Comparison of ENCODE assay signal across 1 cellular context in the genomic region with DNA sequence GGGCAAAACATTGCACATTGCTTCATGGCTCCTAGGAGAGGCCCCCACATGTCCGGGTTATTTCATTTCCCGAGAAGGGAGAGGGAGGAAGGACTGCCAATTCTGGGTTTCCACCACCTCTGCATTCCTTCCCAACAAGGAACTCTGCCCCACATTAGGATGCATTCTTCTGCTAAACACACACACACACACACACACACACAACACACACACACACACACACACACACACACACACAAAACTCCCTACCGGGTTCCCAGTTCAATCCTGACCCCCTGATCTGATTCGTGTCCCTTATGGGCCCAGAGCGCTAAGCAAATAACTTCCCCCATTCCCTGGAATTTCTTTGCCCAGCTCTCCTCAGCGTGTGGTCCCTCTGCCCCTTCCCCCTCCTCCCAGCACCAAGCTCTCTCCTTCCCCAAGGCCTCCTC.
A peak's percentile ranks its signal among the peaks of the same experiment; 100 is the strongest.
TF ChIP-seq lines count a peak whose summit lies in the region.

No MANE protein-coding gene starts in this region.

TF ChIP-seq in HEK293, 187 proteins besides CTCF, POLR2A, EP300 and RAD21 (continued from another document):
- no peak for TF ChIP-seq YY1 (tag by site-specific recombination; IDR thresholded peaks at IDR 0.05)
- TF ChIP-seq, protein P1, sequence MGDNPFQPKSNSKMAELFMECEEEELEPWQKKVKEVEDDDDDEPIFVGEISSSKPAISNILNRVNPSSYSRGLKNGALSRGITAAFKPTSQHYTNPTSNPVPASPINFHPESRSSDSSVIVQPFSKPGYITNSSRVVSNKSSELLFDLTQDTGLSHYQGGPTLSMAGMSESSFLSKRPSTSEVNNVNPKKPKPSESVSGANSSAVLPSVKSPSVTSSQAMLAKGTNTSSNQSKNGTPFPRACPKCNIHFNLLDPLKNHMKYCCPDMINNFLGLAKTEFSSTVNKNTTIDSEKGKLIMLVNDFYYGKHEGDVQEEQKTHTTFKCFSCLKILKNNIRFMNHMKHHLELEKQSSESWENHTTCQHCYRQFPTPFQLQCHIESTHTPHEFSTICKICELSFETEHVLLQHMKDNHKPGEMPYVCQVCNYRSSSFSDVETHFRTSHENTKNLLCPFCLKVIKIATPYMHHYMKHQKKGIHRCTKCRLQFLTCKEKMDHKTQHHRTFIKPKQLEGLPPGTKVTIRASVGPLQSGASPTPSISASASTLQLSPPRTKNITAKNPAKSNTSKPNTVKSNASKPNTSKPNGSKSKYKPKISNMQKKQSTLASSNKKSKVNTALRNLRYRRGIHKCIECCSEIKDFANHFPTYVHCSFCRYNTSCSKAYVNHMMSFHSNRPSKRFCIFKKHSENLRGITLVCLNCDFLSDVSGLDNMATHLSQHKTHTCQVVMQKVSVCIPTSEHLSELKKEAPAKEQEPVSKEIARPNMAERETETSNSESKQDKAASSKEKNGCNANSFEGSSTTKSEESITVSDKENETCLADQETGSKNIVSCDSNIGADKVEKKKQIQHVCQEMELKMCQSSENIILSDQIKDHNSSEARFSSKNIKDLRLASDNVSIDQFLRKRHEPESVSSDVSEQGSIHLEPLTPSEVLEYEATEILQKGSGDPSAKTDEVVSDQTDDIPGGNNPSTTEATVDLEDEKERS (tag by site-specific recombination; IDR thresholded peaks at IDR 0.05) = no peak
- TF ChIP-seq ZNF843 (tag by site-specific recombination; IDR thresholded peaks at IDR 0.05) = no peak
- TF ChIP-seq ZNF366 (tag by site-specific recombination; conservative IDR thresholded peaks at IDR 0.05) = no peak
- no peak for TF ChIP-seq SETDB1 (IDR thresholded peaks at IDR 0.05; ENCODE audit: insufficient read length, low read length)
- TF ChIP-seq ZIC2 (tag by site-specific recombination; IDR thresholded peaks at IDR 0.05) = peak; percentile 42
- no peak for TF ChIP-seq ZNF473 (tag by site-specific recombination; IDR thresholded peaks at IDR 0.05)
- no peak for TF ChIP-seq ZNF629 (tag by site-specific recombination; IDR thresholded peaks at IDR 0.05)
- TF ChIP-seq, protein P2, sequence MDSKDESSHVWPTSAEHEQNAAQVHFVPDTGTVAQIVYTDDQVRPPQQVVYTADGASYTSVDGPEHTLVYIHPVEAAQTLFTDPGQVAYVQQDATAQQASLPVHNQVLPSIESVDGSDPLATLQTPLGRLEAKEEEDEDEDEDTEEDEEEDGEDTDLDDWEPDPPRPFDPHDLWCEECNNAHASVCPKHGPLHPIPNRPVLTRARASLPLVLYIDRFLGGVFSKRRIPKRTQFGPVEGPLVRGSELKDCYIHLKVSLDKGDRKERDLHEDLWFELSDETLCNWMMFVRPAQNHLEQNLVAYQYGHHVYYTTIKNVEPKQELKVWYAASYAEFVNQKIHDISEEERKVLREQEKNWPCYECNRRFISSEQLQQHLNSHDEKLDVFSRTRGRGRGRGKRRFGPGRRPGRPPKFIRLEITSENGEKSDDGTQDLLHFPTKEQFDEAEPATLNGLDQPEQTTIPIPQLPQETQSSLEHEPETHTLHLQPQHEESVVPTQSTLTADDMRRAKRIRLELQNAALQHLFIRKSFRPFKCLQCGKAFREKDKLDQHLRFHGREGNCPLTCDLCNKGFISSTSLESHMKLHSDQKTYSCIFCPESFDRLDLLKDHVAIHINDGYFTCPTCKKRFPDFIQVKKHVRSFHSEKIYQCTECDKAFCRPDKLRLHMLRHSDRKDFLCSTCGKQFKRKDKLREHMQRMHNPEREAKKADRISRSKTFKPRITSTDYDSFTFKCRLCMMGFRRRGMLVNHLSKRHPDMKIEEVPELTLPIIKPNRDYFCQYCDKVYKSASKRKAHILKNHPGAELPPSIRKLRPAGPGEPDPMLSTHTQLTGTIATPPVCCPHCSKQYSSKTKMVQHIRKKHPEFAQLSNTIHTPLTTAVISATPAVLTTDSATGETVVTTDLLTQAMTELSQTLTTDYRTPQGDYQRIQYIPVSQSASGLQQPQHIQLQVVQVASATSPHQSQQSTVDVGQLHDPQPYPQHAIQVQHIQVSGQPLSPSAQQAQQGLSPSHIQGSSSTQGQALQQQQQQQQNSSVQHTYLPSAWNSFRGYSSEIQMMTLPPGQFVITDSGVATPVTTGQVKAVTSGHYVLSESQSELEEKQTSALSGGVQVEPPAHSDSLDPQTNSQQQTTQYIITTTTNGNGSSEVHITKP (tag by site-specific recombination; IDR thresholded peaks at IDR 0.05) = peak; percentile 94
- TF ChIP-seq, protein P3, sequence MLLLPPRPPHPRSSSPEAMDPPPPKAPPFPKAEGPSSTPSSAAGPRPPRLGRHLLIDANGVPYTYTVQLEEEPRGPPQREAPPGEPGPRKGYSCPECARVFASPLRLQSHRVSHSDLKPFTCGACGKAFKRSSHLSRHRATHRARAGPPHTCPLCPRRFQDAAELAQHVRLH (tag by site-specific recombination; IDR thresholded peaks at IDR 0.05) = no peak
